Comparison of ENCODE assay signal across 12 cellular contexts in genomic region chr3:133941390-133941789, GRCh38. TPM values are rescaled to one million over a fixed set of nuclear protein-coding genes. Genes with fewer than 3 reads are reported as not detected.
DNase-seq lines count a peak whose midpoint lies in the region; ATAC-seq, FAIRE-seq and TF ChIP-seq lines count a peak whose summit lies in the region.
"Had no signal": no experiment of that assay in that cellular context is flagged by ENCODE, and none has a peak within 500 bp of the region (broad histone marks: within the 10 kb centered on the region; RNA-seq: fewer than 3 reads in every experiment).

No MANE protein-coding gene starts in this region.

- H3K56ac ChIP-seq in H1 (replicated peaks; ENCODE audit: insufficient read length, low read depth, low read length) = no peak overlapping the region

- WGBS in H1 (ENCODE audit: extremely low coverage in 1 of 2, insufficient coverage in 1 of 2, insufficient read length in 1 of 2, insufficient replicate concordance in 2 of 2, low coverage in 1 of 2, low lambda C conversion rate in 2 of 2, missing lambda C conversion rate in 1 of 2), 2 experiments = 48% methylated on average over 6 of the region's 6 CpGs; no CpG with 5 or more reads in 1 of the 2 experiments

- H4K5ac ChIP-seq in H1 (ENCODE audit: insufficient read length, low read depth, low read length) = no peak overlapping the region

- H2AFZ ChIP-seq in H1 (ENCODE audit: low read length) = no peak overlapping the region

- peak; percentile 67 for DNase-seq in AG08396 (ENCODE audit: low spot score)
- peak; percentile 75 for DNase-seq in MG63
- peak in 1 of 2 experiments; percentile 44 for DNase-seq in H1 (ENCODE audit: low read depth in 1 of 2, low spot score in 2 of 2)
- no peak for DNase-seq in NCI-H146 treated with DMSO at 0.1 percent for 48 hours (lab: John Stamatoyannopoulos, UW; ENCODE audit: unreplicated experiment)
- DNase-seq in GM19239 (ENCODE audit: insufficient read length, low spot score) = no peak
- no peak for DNase-seq in pons (ENCODE audit: low spot score)
- DNase-seq: cerebellar nuclear complex, NCI-H82 had no signal

- H3K36me3 Mint-ChIP-seq in nephron (ENCODE audit: low read depth) = no peaks in the 10 kb centered on the region

- no peaks in the 10 kb centered on the region for H3K79me1 ChIP-seq in H1 (ENCODE audit: low read depth, low read length)

- TF ChIP-seq EP300 in H1 (IDR thresholded peaks at IDR 0.05; ENCODE audit: borderline replicate concordance in 1 of 2, low read depth in 2 of 2, low read length in 2 of 2) = no peak

- peak overlapping the region in 2 of 3 experiments; percentile 9 to 35 for H3K27ac Mint-ChIP-seq in nephron
- H3K27ac Mint-ChIP-seq: activated T-helper 17 cell treated with anti-CD3 and anti-CD28 coated beads, Interleukin-2, amount 50 U/mL, for 72 hours had no signal

- ATAC-seq in HG03139 (IDR thresholded peaks at IDR 0.05; ENCODE audit: unreplicated experiment) = no peak

- H3K18ac ChIP-seq in H1 (ENCODE audit: extremely low read depth, low read length) = no peak overlapping the region

- H3K9me3 ChIP-seq in MG63 (no peaks in the 10 kb centered on the region), H1 (ENCODE audit: insufficient read depth in 2 of 2, low read depth in 1 of 2, low read length in 1 of 2) (no peaks in the 10 kb centered on the region)
- H3K9me3 ChIP-seq: BLaER1 had no signal

- H3K4me2 ChIP-seq in H1 (ENCODE audit: insufficient read depth in 1 of 2, low read depth in 2 of 2, low read length in 2 of 2) = 0 out of 4 replicates have a peak overlapping the region, but pooled peaks of 1 of the 2 experiments have one; percentile 16

- peak in 1 of 3 experiments; percentile 5; a peak in 1 of 4 replicates for TF ChIP-seq CTCF in H1 (IDR thresholded peaks at IDR 0.05; ENCODE audit: control extremely low read depth in 1 of 3, insufficient read depth in 1 of 3, low read depth in 1 of 3, low read length in 3 of 3)
- no peak for TF ChIP-seq CTCF in nephron (IDR thresholded peaks at IDR 0.05; ENCODE audit: unreplicated experiment in 3 of 3)

- H2BK15ac ChIP-seq in H1 (ENCODE audit: low read length) = no peak overlapping the region

- H4K91ac ChIP-seq in H1 (replicated peaks; ENCODE audit: insufficient read length, low read length) = no peak overlapping the region

- no peaks in the 10 kb centered on the region for H4K20me1 ChIP-seq in H1 (replicated peaks in 1 of 2; ENCODE audit: control insufficient read depth in 1 of 2, insufficient read depth in 2 of 2, low read length in 2 of 2)
- H4K20me1 ChIP-seq: BLaER1 had no signal

- peak; percentile 50 for FAIRE-seq in H1 (lab: Jason Lieb, UNC)
- FAIRE-seq in GM19239 (lab: Jason Lieb, UNC) = no peak

- no peak overlapping the region for H3K14ac ChIP-seq in H1 (ENCODE audit: insufficient read length)

- no peak overlapping the region for H2AK5ac ChIP-seq in H1 (ENCODE audit: low read depth, low read length)

- no peak overlapping the region for H3K23ac ChIP-seq in H1 (ENCODE audit: insufficient read length)

- H2BK5ac ChIP-seq in H1 (ENCODE audit: low read depth, low read length) = no peak overlapping the region

- POLR2A ChIA-PET in H1 (lab: Charles Lee; ENCODE audit: partially characterized antibody) = no interaction called here

- H3K79me2 ChIP-seq in H1 (ENCODE audit: control insufficient read depth in 1 of 2, insufficient read depth in 2 of 2, low read length in 2 of 2) = no peaks in the 10 kb centered on the region

- H3K4ac ChIP-seq in H1 (replicated peaks; ENCODE audit: insufficient read length, low read depth, low read length) = no peak overlapping the region

- no peak overlapping the region for H3K27ac ChIP-seq in H1 (ENCODE audit: low read depth, low read length)
- H3K27ac ChIP-seq: BLaER1 had no signal

- TF ChIP-seq RAD21 in H1 (IDR thresholded peaks at IDR 0.05 in 1 of 2, conservative IDR thresholded peaks at IDR 0.05 in 1 of 2; ENCODE audit: low read depth in 2 of 2, low read length in 2 of 2) = peak in 1 of 2 experiments; percentile 10; a peak in 2 of 4 replicates

- H3K27me3 ChIP-seq in MG63 (no peaks in the 10 kb centered on the region), H1 (replicated peaks in 1 of 4; ENCODE audit: control insufficient read depth in 3 of 4, extremely low read depth in 1 of 4, insufficient read depth in 3 of 4, low read length in 3 of 4) (no peaks in the 10 kb centered on the region)
- H3K27me3 ChIP-seq: BLaER1 had no signal

- no peak overlapping the region for H3K4me3 Mint-ChIP-seq in nephron
- H3K4me3 Mint-ChIP-seq: activated T-helper 17 cell treated with anti-CD3 and anti-CD28 coated beads, Interleukin-2, amount 50 U/mL, for 72 hours had no signal

- H3K4me1 Mint-ChIP-seq in nephron = peaks cover 72% of the 10 kb centered on the region

- peaks cover 4% of the 10 kb centered on the region for H3K27me3 Mint-ChIP-seq in nephron (ENCODE audit: low read depth)

- no peak overlapping the region for H2BK12ac ChIP-seq in H1 (ENCODE audit: low read depth, low read length)

- H3K4me3 ChIP-seq in MG63 (no peak overlapping the region), H1 (ENCODE audit: extremely low read depth in 1 of 4, insufficient read depth in 2 of 4, low read depth in 3 of 4, low read length in 4 of 4) (no peak overlapping the region)
- H3K4me3 ChIP-seq: BLaER1 had no signal

- no peak for TF ChIP-seq POLR2A in H1 (IDR thresholded peaks at IDR 0.05; ENCODE audit: control extremely low read depth in 1 of 2, low read depth in 2 of 2, low read length in 2 of 2)

- no peak overlapping the region for H2BK120ac ChIP-seq in H1 (replicated peaks; ENCODE audit: low read depth, low read length)

- no peak overlapping the region for H4K8ac ChIP-seq in H1 (ENCODE audit: extremely low read depth, insufficient read depth, low read length)

- CTCF ChIA-PET in H1 (lab: Charles Lee; ENCODE audit: partially characterized antibody) = interaction anchor here (0.7 to 4.5 kb wide), 10 partner anchors 9 to 271 kb away, joined by 3 to 20 read pairs (median 4); no protein-coding TSS in a partner anchor

- H3K36me3 ChIP-seq in MG63 (no peaks in the 10 kb centered on the region), H1 (ENCODE audit: control insufficient read depth in 2 of 4, insufficient read depth in 4 of 4, low read length in 3 of 4) (no peaks in the 10 kb centered on the region)
- H3K36me3 ChIP-seq: BLaER1 had no signal

- H3K23me2 ChIP-seq in H1 (ENCODE audit: low read depth, low read length) = peaks cover 2% of the 10 kb centered on the region; the same call in 1 of the 2 replicates

- H3K9me3 Mint-ChIP-seq in nephron = no peaks in the 10 kb centered on the region
- H3K9me3 Mint-ChIP-seq: activated T-helper 17 cell treated with anti-CD3 and anti-CD28 coated beads, Interleukin-2, amount 50 U/mL, for 72 hours had no signal

- no peak overlapping the region for H3K9ac ChIP-seq in H1 (replicated peaks in 1 of 4; ENCODE audit: extremely low read depth in 1 of 4, low read depth in 3 of 4, low read length in 3 of 4)
- H3K9ac ChIP-seq: BLaER1 had no signal

- peaks cover 0 to 10% (median 3%) of the 10 kb centered on the region in 4 experiments; a peak in 5 of 7 replicates for H3K4me1 ChIP-seq in H1 (replicated peaks in 1 of 4; ENCODE audit: control insufficient read depth in 3 of 4, insufficient read depth in 4 of 4, low read length in 3 of 4)

- H2BK20ac ChIP-seq in H1 (ENCODE audit: low read length) = no peak overlapping the region

TF ChIP-seq in H1, 55 proteins besides CTCF, POLR2A, EP300 and RAD21:
- TF ChIP-seq EGR1 (IDR thresholded peaks at IDR 0.05; ENCODE audit: borderline replicate concordance, low read depth, low read length) (no peak), TEAD4 (IDR thresholded peaks at IDR 0.05; ENCODE audit: low read depth, low read length) (no peak), BACH1 (IDR thresholded peaks at IDR 0.05; ENCODE audit: low read length) (no peak), TBP (IDR thresholded peaks at IDR 0.05; ENCODE audit: low read depth, low read length) (no peak), KDM1A (IDR thresholded peaks at IDR 0.05; ENCODE audit: borderline replicate concordance, low read length) (no peak), RBBP5 (IDR thresholded peaks at IDR 0.05; ENCODE audit: borderline replicate concordance, low read depth, low read length) (no peak), HDAC6 (IDR thresholded peaks at IDR 0.05; ENCODE audit: low read depth, low read length) (no peak), RXRA (IDR thresholded peaks at IDR 0.05; ENCODE audit: insufficient read depth, low read depth, low read length) (no peak), SIRT6 (IDR thresholded peaks at IDR 0.05; ENCODE audit: low read length) (no peak)
- TF ChIP-seq, protein P1, sequence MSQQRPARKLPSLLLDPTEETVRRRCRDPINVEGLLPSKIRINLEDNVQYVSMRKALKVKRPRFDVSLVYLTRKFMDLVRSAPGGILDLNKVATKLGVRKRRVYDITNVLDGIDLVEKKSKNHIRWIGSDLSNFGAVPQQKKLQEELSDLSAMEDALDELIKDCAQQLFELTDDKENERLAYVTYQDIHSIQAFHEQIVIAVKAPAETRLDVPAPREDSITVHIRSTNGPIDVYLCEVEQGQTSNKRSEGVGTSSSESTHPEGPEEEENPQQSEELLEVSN (IDR thresholded peaks at IDR 0.05) = no peak

RNA-seq across cellular contexts. Expression of gene RAB6B, which starts 45.7 kb away (rescaled TPM):
- 3.3 and 4.0 TPM in 2 replicates for total RNA-seq in MG63 (2014; rRNA removed; shearing (Covaris generic); ENCODE audit: low replicate concordance)
- 15.6 and 16.8 TPM in 2 replicates for total RNA-seq in H1 (2021; fragmentation: NEBNext Ultra II Directional; extraction: Animal tissue kit (Norgen Biotek cat#: 25700))
- polyA plus RNA-seq in H1 (2011; rRNA removed) = 7.9 and 11.2 TPM in 2 replicates
- polyA plus RNA-seq in H1 (2011; cell fraction: cytosol; rRNA removed) = 13.5 TPM
- polyA plus RNA-seq in H1 (2011; cell fraction: nucleus; rRNA removed) = 12.7 TPM
- polyA plus RNA-seq in H1 (2012, experiment 1 of 2) = 8.9 to 19.8 TPM (median 16.1 TPM) in 4 replicates
- polyA plus RNA-seq in H1 (2012, experiment 2 of 2) = 4.0 TPM
- polyA plus RNA-seq in H1 (2013, experiment 1 of 2) = 3.0 TPM
- polyA plus RNA-seq in H1 (2013, experiment 2 of 2) = 3.0 TPM
- polyA minus RNA-seq in H1 (2011; rRNA and poly(A)+ RNA removed) = 11.9 and 16.2 TPM in 2 replicates
- polyA minus RNA-seq in H1 (2011; cell fraction: cytosol; rRNA and poly(A)+ RNA removed) = 7.3 TPM
- 5.5 TPM for polyA minus RNA-seq in H1 (2011; cell fraction: nucleus; rRNA and poly(A)+ RNA removed)

Comparison
In these comparisons a context has a peak if more than half of its experiments do, and no peak if none do; other contexts are left out.
1. DNase-seq: peak in AG08396 (single experiment) and MG63 (single experiment); none in NCI-H146 treated with DMSO at 0.1 percent for 48 hours (single experiment), GM19239 (single experiment) and pons (single experiment).